In genomic region chr9:33364814-33365213, GRCh38 we compare ENCODE assay signal across 6 cellular contexts. TPM values are rescaled to one million over a fixed set of nuclear protein-coding genes. Genes with fewer than 3 reads are reported as not detected.
"Had no signal": no experiment of that assay in that cellular context is flagged by ENCODE, and none has a peak within 500 bp of the region (broad histone marks: within the 10 kb centered on the region; RNA-seq: fewer than 3 reads in every experiment).

No MANE protein-coding gene starts in this region.

RNA-seq across cellular contexts. Expression of gene AQP7, which starts 37.6 kb away (rescaled TPM):
- total RNA-seq: activated CD4-positive, alpha-beta T cell treated with anti-CD3 and anti-CD28 coated beads for 36 hours; activated CD8-positive, alpha-beta memory T cell treated with anti-CD3 and anti-CD28 coated beads, Interleukin-2, amount 10 ng/mL, durations not matched to agents 7 days and 5 days; activated CD8-positive, alpha-beta T cell treated with anti-CD3 and anti-CD28 coated beads, Interleukin-2, amount 10 ng/mL, durations not matched to agents 7 days and 5 days; activated naive CD8-positive, alpha-beta T cell treated with anti-CD3 and anti-CD28 coated beads, Interleukin-2, amount 10 ng/mL, durations not matched to agents 7 days and 5 days; activated T-helper 2 cell treated with anti-CD3 and anti-CD28 coated beads, Interferon-gamma antibody, Interleukin-2, Interleukin-4, amounts not matched to agents 10 μg/mL and 5 μg/mL and 100 μg/mL, durations not matched to agents 14 hours and 24 hours and 36 hours; bronchial epithelial cell had no signal
